Comparison of ENCODE assay signal across 14 cellular contexts in genomic region chr2:42118759-42119569, GRCh38. TPM values are rescaled to one million over a fixed set of nuclear protein-coding genes. Genes with fewer than 3 reads are reported as not detected.
DNase-seq lines count a peak whose midpoint lies in the region; ATAC-seq, FAIRE-seq and TF ChIP-seq lines count a peak whose summit lies in the region.
"Had no signal": no experiment of that assay in that cellular context is flagged by ENCODE, and none has a peak within 500 bp of the region (broad histone marks: within the 10 kb centered on the region; RNA-seq: fewer than 3 reads in every experiment).

No MANE protein-coding gene starts in this region.

- ATAC-seq in activated CD4-positive, alpha-beta T cell treated with anti-CD3 and anti-CD28 coated beads for 36 hours = no peak
- ATAC-seq in SK-N-SH treated with all-trans-retinoic acid at 6 μM for 48 hours = peak; percentile 5; the same call in 2 of the 3 replicates
- ATAC-seq in body of pancreas = no peak
- no peak for ATAC-seq in HG03432 (IDR thresholded peaks at IDR 0.05; ENCODE audit: unreplicated experiment)

- H3K4me3 Mint-ChIP-seq in activated CD4-positive, alpha-beta T cell treated with anti-CD3 and anti-CD28 coated beads for 36 hours = no peak overlapping the region
- H3K4me3 Mint-ChIP-seq: activated CD8-positive, alpha-beta T cell treated with anti-CD3 and anti-CD28 coated beads for 36 hours had no signal

- no peak for TF ChIP-seq POLR2A in stomach (IDR thresholded peaks at IDR 0.05)
- TF ChIP-seq POLR2A in H54 (IDR thresholded peaks at IDR 0.05; ENCODE audit: low read depth, low read length) = no peak
- no peak for TF ChIP-seq POLR2A in body of pancreas (IDR thresholded peaks at IDR 0.05)

- WGBS in stomach, 5 donors = 71 to 80% (median 75%) methylated on average over 6 of the region's 6 CpGs
- WGBS in body of pancreas, 2 donors = 85% methylated on average over 6 of the region's 6 CpGs

- H3K4me1 ChIP-seq in stomach = peaks cover 0 to 23% (median 16%) of the 10 kb centered on the region in 4 donors
- H3K4me1 ChIP-seq in body of pancreas = no peaks in the 10 kb centered on the region

- H3K27me3 Mint-ChIP-seq in activated CD4-positive, alpha-beta T cell treated with anti-CD3 and anti-CD28 coated beads for 36 hours = no peaks in the 10 kb centered on the region
- H3K27me3 Mint-ChIP-seq: activated CD8-positive, alpha-beta T cell treated with anti-CD3 and anti-CD28 coated beads for 36 hours had no signal

- H3K36me3 ChIP-seq in stomach = no peaks in the 10 kb centered on the region
- no peaks in the 10 kb centered on the region for H3K36me3 ChIP-seq in body of pancreas (replicated peaks in 1 of 2; ENCODE audit: insufficient read depth in 1 of 2, low read depth in 2 of 2)
- H3K36me3 ChIP-seq: tibial nerve had no signal

- no peak for TF ChIP-seq EP300 in stomach (IDR thresholded peaks at IDR 0.05)

- FAIRE-seq in H54 (lab: Jason Lieb, UNC) = no peak
- FAIRE-seq: H1 had no signal

- no peaks in the 10 kb centered on the region for H3K27me3 ChIP-seq in stomach
- no peaks in the 10 kb centered on the region for H3K27me3 ChIP-seq in body of pancreas
- H3K27me3 ChIP-seq: tibial nerve had no signal

- POLR2A ChIA-PET in activated CD4-positive, alpha-beta T cell treated with anti-CD3 and anti-CD28 coated beads for 36 hours (lab: Charles Lee) = no interaction called here

- TF ChIP-seq CTCF in fibroblast of villous mesenchyme (IDR thresholded peaks at IDR 0.05; ENCODE audit: insufficient read depth, low read depth, low read length) = no peak
- TF ChIP-seq CTCF in stomach (IDR thresholded peaks at IDR 0.05) = no peak
- no peak for TF ChIP-seq CTCF in body of pancreas (IDR thresholded peaks at IDR 0.05)

- H3K9me3 ChIP-seq in stomach (no peaks in the 10 kb centered on the region), body of pancreas (no peaks in the 10 kb centered on the region)
- H3K9me3 ChIP-seq: tibial nerve had no signal

- H3K4me1 Mint-ChIP-seq in activated CD4-positive, alpha-beta T cell treated with anti-CD3 and anti-CD28 coated beads for 36 hours = peaks cover 40% of the 10 kb centered on the region

- no peaks in the 10 kb centered on the region for H3K9me3 Mint-ChIP-seq in activated CD4-positive, alpha-beta T cell treated with anti-CD3 and anti-CD28 coated beads for 36 hours (ENCODE audit: low read depth)

- H3K27ac ChIP-seq in stomach (peak overlapping the region in 3 of 5 donors; percentile 56 to 66 (median 61)), body of pancreas (peak overlapping the region in 2 of 4 donors; percentile 5 to 44)
- H3K27ac ChIP-seq: parathyroid adenoma, SK-N-MC had no signal

- no peaks in the 10 kb centered on the region for H3K36me3 Mint-ChIP-seq in activated CD4-positive, alpha-beta T cell treated with anti-CD3 and anti-CD28 coated beads for 36 hours (ENCODE audit: low read depth)

- peak overlapping the region; percentile 4 for H3K27ac Mint-ChIP-seq in activated CD4-positive, alpha-beta T cell treated with anti-CD3 and anti-CD28 coated beads for 36 hours

- DNase-seq in activated CD4-positive, alpha-beta T cell treated with anti-CD3 and anti-CD28 coated beads for 36 hours = no peak
- DNase-seq in activated CD4-positive, alpha-beta T cell treated with anti-CD3 and anti-CD28 coated beads, Interleukin-2, amount 50 U/mL, for 1 hour = no peak
- peak; percentile 45 for DNase-seq in fibroblast of villous mesenchyme (ENCODE audit: low read depth)
- no peak for DNase-seq in stomach
- DNase-seq in H54 (ENCODE audit: insufficient read length, low spot score) = no peak
- DNase-seq in body of pancreas = no peak
- DNase-seq: activated CD8-positive, alpha-beta T cell treated with anti-CD3 and anti-CD28 coated beads for 36 hours; NCI-H2227 treated with DMSO at 0.1 percent for 48 hours had no signal

- H3K4me3 ChIP-seq in fibroblast of villous mesenchyme (ENCODE audit: low read depth, low read length) (no peak overlapping the region), stomach (no peak overlapping the region), body of pancreas (no peak overlapping the region)
- H3K4me3 ChIP-seq: SK-N-MC, tibial nerve had no signal

- intact Hi-C loops in activated CD4-positive, alpha-beta T cell treated with anti-CD3 and anti-CD28 coated beads for 36 hours (cut with DNase I, micrococcal nuclease) = no loop called here
- intact Hi-C loops in stomach (cut with DNase I; ENCODE audit: low total_unique reads) = no loop called here
- intact Hi-C loops in body of pancreas (cut with DNase I) = no loop called here

- CTCF ChIA-PET in activated CD4-positive, alpha-beta T cell treated with anti-CD3 and anti-CD28 coated beads for 36 hours (lab: Charles Lee) = interaction anchor here (0.5 to 1.6 kb wide), 9 partner anchors 9 to 160 kb away, joined by 3 to 6 read pairs (median 3); no protein-coding TSS in a partner anchor

TF ChIP-seq in SK-N-SH treated with all-trans-retinoic acid at 6 μM for 48 hours, 23 proteins besides CTCF, POLR2A, EP300 and RAD21 (continues in another document):
- TF ChIP-seq SNAI2 (CRISPR knock-in tag; IDR thresholded peaks at IDR 0.05) (0 out of 2 replicates have a peak, but pooled peaks have one; percentile 37), GLIS3 (CRISPR knock-in tag; IDR thresholded peaks at IDR 0.05) (no peak), PPARA (CRISPR knock-in tag; IDR thresholded peaks at IDR 0.05; ENCODE audit: borderline replicate concordance) (no peak), CSDC2 (CRISPR knock-in tag; IDR thresholded peaks at IDR 0.05) (no peak; the same call in 1 of the 2 replicates), ESRRG (CRISPR knock-in tag; IDR thresholded peaks at IDR 0.05) (no peak), ARNTL (CRISPR knock-in tag; IDR thresholded peaks at IDR 0.05; ENCODE audit: borderline replicate concordance, low read depth) (no peak), POU6F1 (CRISPR knock-in tag; IDR thresholded peaks at IDR 0.05; ENCODE audit: borderline replicate concordance, low read depth) (no peak), ZNF8 (CRISPR knock-in tag; IDR thresholded peaks at IDR 0.05) (peak; percentile 100), ZC3H10 (CRISPR knock-in tag; IDR thresholded peaks at IDR 0.05) (no peak), PATZ1 (CRISPR knock-in tag; IDR thresholded peaks at IDR 0.05; ENCODE audit: borderline replicate concordance) (no peak), TSHZ2 (CRISPR knock-in tag; IDR thresholded peaks at IDR 0.05) (peak; percentile 29; the same call in 1 of the 2 replicates)

RNA-seq across cellular contexts. Expression of gene EML4, which starts 50.2 kb away (rescaled TPM):
- total RNA-seq in activated CD4-positive, alpha-beta T cell treated with anti-CD3 and anti-CD28 coated beads for 36 hours = 10 to 100 TPM; 72.1 to 74.1 TPM
- 65.1 and 88.1 TPM in 2 replicates for total RNA-seq in fibroblast of villous mesenchyme
- 100 to 1,000 TPM in 1 of 5 donors, 10 to 100 TPM in 4; 24.6 to 292 (median 65.3) TPM for total RNA-seq in stomach
- 10 to 100 TPM; 10.2 to 13.3 (median 10.5) TPM for polyA plus RNA-seq in stomach
- 10 to 100 TPM; 37.4 to 39.9 TPM for total RNA-seq in body of pancreas
